ENCODE assay signal across 16 cellular contexts in the genomic region with DNA sequence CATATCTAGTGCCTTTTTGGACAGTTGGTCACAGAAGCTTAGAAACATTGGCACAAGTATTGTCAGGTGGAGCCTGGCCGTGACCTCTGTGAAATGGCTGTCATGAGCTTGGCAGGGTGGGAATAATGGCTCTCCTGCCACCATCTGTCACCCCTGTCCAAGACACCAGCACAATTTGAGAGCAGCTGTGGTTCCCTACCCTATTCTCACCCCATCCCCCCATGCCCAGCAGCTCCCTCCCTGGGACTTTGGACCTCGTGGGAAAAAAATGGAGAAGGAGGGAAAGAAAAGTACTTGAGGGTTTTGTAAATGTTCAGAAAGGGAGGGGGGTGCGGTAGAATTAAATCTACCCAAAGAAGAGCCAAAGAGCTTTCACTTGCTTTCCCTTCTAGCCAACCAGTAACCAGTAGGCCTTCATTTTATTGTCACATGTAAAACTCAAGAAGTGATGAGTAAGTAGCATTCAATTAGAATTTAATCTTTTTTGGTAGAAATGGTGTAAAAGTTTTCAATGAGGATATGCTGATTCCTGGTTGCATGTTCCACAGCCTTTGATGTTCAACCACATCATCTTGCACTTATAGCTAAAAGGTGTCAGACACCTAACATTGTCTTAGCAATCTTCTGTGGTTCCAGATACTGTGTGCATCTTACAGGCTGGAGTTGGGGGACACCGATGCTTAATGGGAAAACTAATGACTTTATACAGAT.
DNase-seq lines count a peak whose midpoint lies in the region; ATAC-seq and TF ChIP-seq lines count a peak whose summit lies in the region.
"Had no signal": no experiment of that assay in that cellular context is flagged by ENCODE, and none has a peak within 500 bp of the region (broad histone marks: within the 10 kb centered on the region; RNA-seq: fewer than 3 reads in every experiment).

No MANE protein-coding gene starts in this region.

- H3K9me3 ChIP-seq in CD4-positive, alpha-beta memory T cell (ENCODE audit: control insufficient read depth in 1 of 2, low read length in 2 of 2), result no peaks in the 10 kb centered on the region
- no peaks in the 10 kb centered on the region for H3K9me3 ChIP-seq in PC-3 (ENCODE audit: low read length)
- H3K9me3 ChIP-seq in mesenchymal stem cell (ENCODE audit: control insufficient read depth, low read length), result no peaks in the 10 kb centered on the region
- H3K9me3 ChIP-seq in hepatocyte (ENCODE audit: low read depth), result no peaks in the 10 kb centered on the region
- H3K9me3 ChIP-seq: ascending aorta, psoas muscle had no signal

- H2BK15ac ChIP-seq in mesenchymal stem cell (ENCODE audit: low read depth, poor library complexity, severe bottlenecking), result no peak overlapping the region

- H3K14ac ChIP-seq in mesenchymal stem cell (ENCODE audit: low read length in 2 of 2), result no peak overlapping the region

- H3K4ac ChIP-seq in mesenchymal stem cell (ENCODE audit: low read depth in 1 of 2, low read length in 2 of 2), result no peak overlapping the region

- intact Hi-C loops in CD4-positive, alpha-beta memory T cell (cut with micrococcal nuclease), result no loop called here
- intact Hi-C loops in PC-3 (cut with micrococcal nuclease), result no loop called here

- no peaks in the 10 kb centered on the region for H3K36me3 ChIP-seq in CD4-positive, alpha-beta memory T cell (ENCODE audit: insufficient read depth, low read length)
- H3K36me3 ChIP-seq in PC-3 (ENCODE audit: low read depth, low read length) (no peaks in the 10 kb centered on the region), mesenchymal stem cell (ENCODE audit: control insufficient read depth in 1 of 2, insufficient read depth in 2 of 2, low read depth in 1 of 2, low read length in 2 of 2) (peaks cover 0 to 5% of the 10 kb centered on the region in 2 experiments), hepatocyte (replicated peaks; ENCODE audit: insufficient read depth, low read depth) (no peaks in the 10 kb centered on the region)
- H3K36me3 ChIP-seq: ascending aorta had no signal

- H3K4me3 ChIP-seq in CD4-positive, alpha-beta memory T cell (ENCODE audit: low read length in 2 of 2), result no peak overlapping the region
- H3K4me3 ChIP-seq in PC-3 (ENCODE audit: low read length) (no peak overlapping the region), mesenchymal stem cell (ENCODE audit: insufficient read depth in 1 of 2, low read depth in 1 of 2, low read length in 2 of 2) (no peak overlapping the region), hepatocyte (no peak overlapping the region)
- H3K4me3 ChIP-seq: ascending aorta, K562, psoas muscle had no signal

- H3K9me2 ChIP-seq in PC-3 (replicated peaks; ENCODE audit: low read length) (no peaks in the 10 kb centered on the region), hepatocyte (replicated peaks; ENCODE audit: insufficient read depth) (no peaks in the 10 kb centered on the region)

- no peaks in the 10 kb centered on the region for H3K9me3 Mint-ChIP-seq in CD4-positive, alpha-beta memory T cell
- H3K9me3 Mint-ChIP-seq: activated T-cell treated with anti-CD3 and anti-CD28 coated beads, Interleukin-2, amount 50 U/mL, for 4 hours had no signal

- no peak overlapping the region for H4K91ac ChIP-seq in mesenchymal stem cell (ENCODE audit: low read length)

- H3K79me2 ChIP-seq in PC-3 (ENCODE audit: low read length) (no peaks in the 10 kb centered on the region), hepatocyte (no peaks in the 10 kb centered on the region)

- 84% methylated on average over 2 of the region's 4 CpGs for WGBS in mesenchymal stem cell
- 94% methylated on average over 4 of the region's 4 CpGs for WGBS in hepatocyte (ENCODE audit: low lambda C conversion rate, missing lambda C conversion rate)

- BruUV-seq in PC-3 (replicated peaks; lab: Mats Ljungman, UMichigan), result no TSS peak

- POLR2A ChIA-PET in CD4-positive, alpha-beta memory T cell (lab: Charles Lee; ENCODE audit: partially characterized antibody), result interaction anchor here (0.7 to 1.5 kb wide), 5 partner anchors 9 to 21 kb away, joined by 3 to 7 read pairs (median 6); no protein-coding TSS in a partner anchor
- POLR2A ChIA-PET in PC-3 (lab: Charles Lee; ENCODE audit: unreplicated experiment), result no interaction called here

- no peaks in the 10 kb centered on the region for H3F3A ChIP-seq in PC-3 (ENCODE audit: low read length, unreplicated experiment)

- H2BK120ac ChIP-seq in mesenchymal stem cell (ENCODE audit: low read depth, low read length), result no peak overlapping the region

- H3K27ac ChIP-seq in CD4-positive, alpha-beta memory T cell (ENCODE audit: low read depth, low read length), result no peak overlapping the region
- H3K27ac ChIP-seq in PC-3 (ENCODE audit: low read length) (no peak overlapping the region), mesenchymal stem cell (ENCODE audit: low read length, poor library complexity, severe bottlenecking) (peak overlapping the region; percentile 70), hepatocyte (no peak overlapping the region)
- H3K27ac ChIP-seq: ascending aorta, psoas muscle had no signal

- DNase-seq in CD4-positive, alpha-beta memory T cell, result no peak
- no peak for DNase-seq in PC-3
- DNase-seq in mesenchymal stem cell, result no peak
- DNase-seq in hepatocyte (ENCODE audit: low spot score), result no peak
- no peak for DNase-seq in SK-N-DZ (ENCODE audit: low spot score)
- DNase-seq: activated CD4-positive, CD25-positive, alpha-beta regulatory T cell treated with anti-CD3 and anti-CD28 coated beads, Interleukin-2, amount 50 U/mL, for 72 hours; activated T-cell treated with anti-CD3 and anti-CD28 coated beads, Interleukin-2, amount 50 U/mL, for 4 hours; cortex of kidney; NCI-H1436 treated with DMSO at 0.1 percent for 48 hours; NCI-H510A treated with DMSO at 0.1 percent for 48 hours; psoas muscle had no signal

- H2AK5ac ChIP-seq in mesenchymal stem cell (ENCODE audit: low read length, severe bottlenecking), result peak overlapping the region; percentile 99

- peaks cover 21% of the 10 kb centered on the region for H3K4me1 ChIP-seq in CD4-positive, alpha-beta memory T cell (ENCODE audit: insufficient read depth, low read length)
- H3K4me1 ChIP-seq in PC-3 (ENCODE audit: insufficient read depth, low read length) (peaks cover 24% of the 10 kb centered on the region), mesenchymal stem cell (ENCODE audit: control insufficient read depth, insufficient read depth, low read depth, low read length) (peaks cover 7% of the 10 kb centered on the region), hepatocyte (ENCODE audit: insufficient read depth) (peaks cover 6% of the 10 kb centered on the region)
- H3K4me1 ChIP-seq: ascending aorta, psoas muscle had no signal

- H3K4me2 ChIP-seq in PC-3 (ENCODE audit: low read length), result no peak overlapping the region
- H3K4me2 ChIP-seq in mesenchymal stem cell (ENCODE audit: low read length, poor library complexity, severe bottlenecking), result no peak overlapping the region
- H3K4me2 ChIP-seq in hepatocyte, result no peak overlapping the region

- H2BK12ac ChIP-seq in mesenchymal stem cell (ENCODE audit: low read length in 2 of 2), result no peak overlapping the region

- TF ChIP-seq CTCF in PC-3 (conservative IDR thresholded peaks at IDR 0.05; ENCODE audit: low read depth, low read length) (no peak), hepatocyte (IDR thresholded peaks at IDR 0.05; ENCODE audit: poor library complexity) (no peak)

- no peaks in the 10 kb centered on the region for H3K27me3 ChIP-seq in CD4-positive, alpha-beta memory T cell (ENCODE audit: insufficient read depth, low read length)
- H3K27me3 ChIP-seq in PC-3 (ENCODE audit: low read length), result no peaks in the 10 kb centered on the region
- H3K27me3 ChIP-seq in mesenchymal stem cell (ENCODE audit: control insufficient read depth in 1 of 2, insufficient read depth in 1 of 2, low read length in 2 of 2), result no peaks in the 10 kb centered on the region
- H3K27me3 ChIP-seq in hepatocyte, result no peaks in the 10 kb centered on the region
- H3K27me3 ChIP-seq: ascending aorta had no signal

- H3K79me1 ChIP-seq in mesenchymal stem cell (replicated peaks; ENCODE audit: low read length, poor library complexity, severe bottlenecking), result peaks cover 2% of the 10 kb centered on the region

- H3K9ac ChIP-seq in PC-3 (ENCODE audit: low read length) (no peak overlapping the region), mesenchymal stem cell (ENCODE audit: low read length) (no peak overlapping the region)

- CTCF ChIA-PET in CD4-positive, alpha-beta memory T cell (lab: Charles Lee; ENCODE audit: partially characterized antibody), result interaction anchor here (0.9 to 2.0 kb wide), 3 partner anchors 8 to 28 kb away, joined by 3 to 9 read pairs (median 3); no protein-coding TSS in a partner anchor
- CTCF ChIA-PET in PC-3 (lab: Charles Lee), result no interaction called here

- no peak overlapping the region for H3K23ac ChIP-seq in mesenchymal stem cell (ENCODE audit: low read length in 2 of 2)

- peaks cover 0 to 3% of the 10 kb centered on the region in 2 donors for H3K36me3 Mint-ChIP-seq in CD4-positive, alpha-beta memory T cell

- H3K4me3 Mint-ChIP-seq in CD4-positive, alpha-beta memory T cell, result no peak overlapping the region
- H3K4me3 Mint-ChIP-seq: activated T-cell treated with anti-CD3 and anti-CD28 coated beads, Interleukin-2, amount 50 U/mL, for 4 hours had no signal

- H4K8ac ChIP-seq in mesenchymal stem cell (ENCODE audit: low read length), result no peak overlapping the region

- H4K20me1 ChIP-seq in PC-3 (ENCODE audit: low read length) (no peaks in the 10 kb centered on the region), hepatocyte (ENCODE audit: insufficient read depth, poor library complexity, severe bottlenecking) (no peaks in the 10 kb centered on the region)

- H2AFZ ChIP-seq in PC-3 (ENCODE audit: low read length) (0 out of 2 replicates have a peak overlapping the region, but pooled peaks have one; percentile 25), mesenchymal stem cell (ENCODE audit: low read depth, low read length) (no peak overlapping the region), hepatocyte (no peak overlapping the region)

- ATAC-seq in GM19438 (IDR thresholded peaks at IDR 0.05; ENCODE audit: low read depth, unreplicated experiment) (peak; percentile 9), PC-3 (no peak), HG02885 (IDR thresholded peaks at IDR 0.05; ENCODE audit: poor library complexity, unreplicated experiment) (no peak), HG03378 (IDR thresholded peaks at IDR 0.05; ENCODE audit: unreplicated experiment) (no peak)
- ATAC-seq: activated T-cell treated with anti-CD3 and anti-CD28 coated beads, Interleukin-2, amount 50 U/mL, for 4 hours; K562; psoas muscle had no signal

- H3K27me3 Mint-ChIP-seq in CD4-positive, alpha-beta memory T cell, result no peaks in the 10 kb centered on the region

- peak overlapping the region in 1 of 2 experiments; percentile 2 for H3K18ac ChIP-seq in mesenchymal stem cell (ENCODE audit: low read depth in 1 of 2, low read length in 2 of 2)

- H3K27ac Mint-ChIP-seq in CD4-positive, alpha-beta memory T cell, result peak overlapping the region in 4 of 7 donors; percentile 11 to 73 (median 42)

- no peak overlapping the region for H2BK5ac ChIP-seq in mesenchymal stem cell (ENCODE audit: low read depth, low read length, poor library complexity, severe bottlenecking)

- peaks cover 16 to 36% (median 29%) of the 10 kb centered on the region in 4 donors for H3K4me1 Mint-ChIP-seq in CD4-positive, alpha-beta memory T cell
